In the genomic region with DNA sequence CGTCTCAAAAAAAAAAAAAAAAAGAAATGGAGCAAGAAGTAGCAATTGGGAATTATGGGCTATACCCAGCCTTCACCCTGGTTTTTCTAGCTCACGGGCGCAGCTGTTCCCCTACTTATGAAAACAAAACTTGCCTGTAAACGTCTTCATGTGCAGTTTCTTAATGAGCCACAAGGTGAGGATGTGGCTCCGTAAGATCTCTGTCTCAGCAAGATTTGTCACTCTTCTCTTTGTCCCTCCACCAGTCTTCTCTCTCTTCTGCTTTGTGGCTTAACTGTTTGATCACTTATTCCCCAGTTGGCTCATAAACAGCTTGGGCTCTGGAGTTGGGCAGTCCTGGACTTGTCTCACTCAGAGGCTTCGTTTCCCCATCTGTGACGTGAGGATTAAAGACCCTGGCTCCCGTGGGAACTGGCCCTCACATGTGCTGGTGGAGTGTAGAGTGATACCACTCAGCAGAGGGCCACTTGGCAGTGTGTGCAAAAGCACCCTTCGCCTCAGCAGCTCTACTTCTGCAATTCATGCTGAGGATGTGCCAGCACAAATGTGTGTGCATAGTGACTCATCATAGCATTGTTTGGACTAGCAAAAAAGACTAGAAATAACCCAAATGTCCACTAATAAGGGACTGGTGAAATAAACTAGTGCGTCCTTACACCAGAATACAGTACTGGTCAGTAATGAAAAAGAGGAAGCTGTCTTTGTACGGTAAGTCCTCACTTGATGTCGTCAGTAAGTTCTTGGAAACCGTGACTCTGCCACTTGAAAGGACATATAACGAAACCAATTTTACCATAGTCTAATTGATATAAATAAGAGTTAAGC, we compare ENCODE assay signal across 1 cellular context.
TF ChIP-seq lines count a peak whose summit lies in the region.

No MANE protein-coding gene starts in this region.

TF ChIP-seq in GM12878, 131 proteins besides CTCF, POLR2A, EP300 and RAD21 (continued from another document):
- TF ChIP-seq, protein P1, sequence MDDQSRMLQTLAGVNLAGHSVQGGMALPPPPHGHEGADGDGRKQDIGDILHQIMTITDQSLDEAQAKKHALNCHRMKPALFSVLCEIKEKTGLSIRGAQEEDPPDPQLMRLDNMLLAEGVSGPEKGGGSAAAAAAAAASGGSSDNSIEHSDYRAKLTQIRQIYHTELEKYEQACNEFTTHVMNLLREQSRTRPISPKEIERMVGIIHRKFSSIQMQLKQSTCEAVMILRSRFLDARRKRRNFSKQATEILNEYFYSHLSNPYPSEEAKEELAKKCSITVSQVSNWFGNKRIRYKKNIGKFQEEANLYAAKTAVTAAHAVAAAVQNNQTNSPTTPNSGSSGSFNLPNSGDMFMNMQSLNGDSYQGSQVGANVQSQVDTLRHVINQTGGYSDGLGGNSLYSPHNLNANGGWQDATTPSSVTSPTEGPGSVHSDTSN (IDR thresholded peaks at IDR 0.05; ENCODE audit: insufficient replicate concordance, low read depth, low read length), result no peak
- TF ChIP-seq BCL3 (IDR thresholded peaks at IDR 0.05; ENCODE audit: borderline replicate concordance, insufficient read depth, low read depth, low read length, poor library complexity, severe bottlenecking) (peak; percentile 43), MYC (IDR thresholded peaks at IDR 0.05; ENCODE audit: insufficient read depth, insufficient read length, insufficient replicate concordance, low read length, severe bottlenecking) (no peak), ZNF24 (IDR thresholded peaks at IDR 0.05) (peak; percentile 62; the same call in 1 of the 2 replicates), SIN3A (IDR thresholded peaks at IDR 0.05; ENCODE audit: low read depth, low read length) (0 out of 2 replicates have a peak, but pooled peaks have one; percentile 56), NRF1 (conservative IDR thresholded peaks at IDR 0.05; ENCODE audit: low read depth, low read length) (no peak), ASH2L (IDR thresholded peaks at IDR 0.05; ENCODE audit: borderline replicate concordance, low read depth) (no peak), SP1 (IDR thresholded peaks at IDR 0.05; ENCODE audit: low read depth, low read length) (no peak), IRF4 (IDR thresholded peaks at IDR 0.05; ENCODE audit: low read depth, low read length) (0 out of 2 replicates have a peak, but pooled peaks have one; percentile 51), PAX5 (IDR thresholded peaks at IDR 0.05; ENCODE audit: borderline replicate concordance, low read depth, low read length) (no peak), STAT3 (IDR thresholded peaks at IDR 0.05; ENCODE audit: low read depth, low read length) (0 out of 2 replicates have a peak, but pooled peaks have one; percentile 23), EGR1 (IDR thresholded peaks at IDR 0.05; ENCODE audit: borderline replicate concordance in 1 of 2, low read depth in 2 of 2, low read length in 2 of 2) (no peak), ZBTB40 (IDR thresholded peaks at IDR 0.05; ENCODE audit: borderline replicate concordance) (no peak), POLR2AphosphoS2 (IDR thresholded peaks at IDR 0.05; ENCODE audit: low read depth, low read length) (no peak), PAX8 (IDR thresholded peaks at IDR 0.05) (no peak), KDM1A (IDR thresholded peaks at IDR 0.05; ENCODE audit: borderline replicate concordance) (no peak), SREBF1 (IDR thresholded peaks at IDR 0.05; ENCODE audit: low read length) (0 out of 2 replicates have a peak, but pooled peaks have one; percentile 23), IKZF2 (IDR thresholded peaks at IDR 0.05) (peak; percentile 76 to 80), GABPA (IDR thresholded peaks at IDR 0.05; ENCODE audit: low read depth) (no peak), ATF7 (IDR thresholded peaks at IDR 0.05; ENCODE audit: low read depth) (peak; percentile 61; the same call in 1 of the 2 replicates), NR2F1 (conservative IDR thresholded peaks at IDR 0.05) (no peak), LARP7 (IDR thresholded peaks at IDR 0.05) (peak; percentile 67; the same call in 1 of the 2 replicates)
- TF ChIP-seq, protein P2, sequence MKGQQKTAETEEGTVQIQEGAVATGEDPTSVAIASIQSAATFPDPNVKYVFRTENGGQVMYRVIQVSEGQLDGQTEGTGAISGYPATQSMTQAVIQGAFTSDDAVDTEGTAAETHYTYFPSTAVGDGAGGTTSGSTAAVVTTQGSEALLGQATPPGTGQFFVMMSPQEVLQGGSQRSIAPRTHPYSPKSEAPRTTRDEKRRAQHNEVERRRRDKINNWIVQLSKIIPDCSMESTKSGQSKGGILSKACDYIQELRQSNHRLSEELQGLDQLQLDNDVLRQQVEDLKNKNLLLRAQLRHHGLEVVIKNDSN (IDR thresholded peaks at IDR 0.05; ENCODE audit: borderline replicate concordance, extremely low read length, insufficient read depth, low read depth, low read length), result no peak
- TF ChIP-seq, protein P3, sequence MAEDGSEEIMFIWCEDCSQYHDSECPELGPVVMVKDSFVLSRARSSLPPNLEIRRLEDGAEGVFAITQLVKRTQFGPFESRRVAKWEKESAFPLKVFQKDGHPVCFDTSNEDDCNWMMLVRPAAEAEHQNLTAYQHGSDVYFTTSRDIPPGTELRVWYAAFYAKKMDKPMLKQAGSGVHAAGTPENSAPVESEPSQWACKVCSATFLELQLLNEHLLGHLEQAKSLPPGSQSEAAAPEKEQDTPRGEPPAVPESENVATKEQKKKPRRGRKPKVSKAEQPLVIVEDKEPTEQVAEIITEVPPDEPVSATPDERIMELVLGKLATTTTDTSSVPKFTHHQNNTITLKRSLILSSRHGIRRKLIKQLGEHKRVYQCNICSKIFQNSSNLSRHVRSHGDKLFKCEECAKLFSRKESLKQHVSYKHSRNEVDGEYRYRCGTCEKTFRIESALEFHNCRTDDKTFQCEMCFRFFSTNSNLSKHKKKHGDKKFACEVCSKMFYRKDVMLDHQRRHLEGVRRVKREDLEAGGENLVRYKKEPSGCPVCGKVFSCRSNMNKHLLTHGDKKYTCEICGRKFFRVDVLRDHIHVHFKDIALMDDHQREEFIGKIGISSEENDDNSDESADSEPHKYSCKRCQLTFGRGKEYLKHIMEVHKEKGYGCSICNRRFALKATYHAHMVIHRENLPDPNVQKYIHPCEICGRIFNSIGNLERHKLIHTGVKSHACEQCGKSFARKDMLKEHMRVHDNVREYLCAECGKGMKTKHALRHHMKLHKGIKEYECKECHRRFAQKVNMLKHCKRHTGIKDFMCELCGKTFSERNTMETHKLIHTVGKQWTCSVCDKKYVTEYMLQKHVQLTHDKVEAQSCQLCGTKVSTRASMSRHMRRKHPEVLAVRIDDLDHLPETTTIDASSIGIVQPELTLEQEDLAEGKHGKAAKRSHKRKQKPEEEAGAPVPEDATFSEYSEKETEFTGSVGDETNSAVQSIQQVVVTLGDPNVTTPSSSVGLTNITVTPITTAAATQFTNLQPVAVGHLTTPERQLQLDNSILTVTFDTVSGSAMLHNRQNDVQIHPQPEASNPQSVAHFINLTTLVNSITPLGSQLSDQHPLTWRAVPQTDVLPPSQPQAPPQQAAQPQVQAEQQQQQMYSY (CRISPR knock-in tag; IDR thresholded peaks at IDR 0.05), result no peak
